ENCODE assay signal across 1 cellular context in genomic region chr11:2290351-2290841, GRCh38.
TF ChIP-seq lines count a peak whose summit lies in the region.

No MANE protein-coding gene starts in this region.

TF ChIP-seq in GM23338, 12 proteins besides CTCF, POLR2A, EP300 and RAD21 (continued from another document):
- TF ChIP-seq ZNF462 (CRISPR knock-in tag; IDR thresholded peaks at IDR 0.05) (no peak), CREB1 (CRISPR knock-in tag; IDR thresholded peaks at IDR 0.05; ENCODE audit: low read depth) (no peak), EZH2 (IDR thresholded peaks at IDR 0.05; ENCODE audit: low read depth, unreplicated experiment) (no peak), POLR2AphosphoS5 (IDR thresholded peaks at IDR 0.05; ENCODE audit: low read depth) (no peak)
